In genomic region chr17:66347661-66348604, GRCh38 we compare ENCODE assay signal across 10 cellular contexts. TPM values are rescaled to one million over a fixed set of nuclear protein-coding genes. Genes with fewer than 3 reads are reported as not detected.
DNase-seq lines count a peak whose midpoint lies in the region; ATAC-seq and TF ChIP-seq lines count a peak whose summit lies in the region.
"Had no signal": no experiment of that assay in that cellular context is flagged by ENCODE, and none has a peak within 500 bp of the region (broad histone marks: within the 10 kb centered on the region; RNA-seq: fewer than 3 reads in every experiment).

No MANE protein-coding gene starts in this region.

- in situ Hi-C loops in transverse colon (cut with MboI; ENCODE audit: low pct_ligation_motif_present in 1 of 4, low pct_unique_long_range_greater_than_20kb in 1 of 4, low sequenced_read_pairs in 3 of 4): no loop called here

- WGBS in transverse colon (ENCODE audit: low coverage in 1 of 2), 2 donors: 66 to 76% methylated on average over 3 to 10 of the region's 10 CpGs
- WGBS in esophagus squamous epithelium, 2 donors: 70 to 78% methylated on average over 5 to 8 of the region's 10 CpGs

- DNase-seq in cardiac muscle cell (ENCODE audit: low read depth in 1 of 2, low spot score in 1 of 2) (peak in 1 of 2 donors; percentile 38), cardiac septum (ENCODE audit: low spot score) (no peak), NCI-H2196 (lab: John Stamatoyannopoulos, UW; ENCODE audit: unreplicated experiment) (peak; percentile 54), colonic mucosa (peak; percentile 70), transverse colon (peak; percentile 53), esophagus squamous epithelium (lab: John Stamatoyannopoulos, UW) (no peak), foreskin melanocyte (no peak)
- DNase-seq: activated naive CD8-positive, alpha-beta T cell treated with anti-CD3 and anti-CD28 coated beads, Interleukin-2, amount 10 ng/mL, durations not matched to agents 7 days and 5 days; MM.1S had no signal

- peaks cover 20% of the 10 kb centered on the region for H3K4me1 ChIP-seq in cardiac muscle cell (ENCODE audit: low read depth)
- peaks cover 17% of the 10 kb centered on the region for H3K4me1 ChIP-seq in colonic mucosa
- H3K4me1 ChIP-seq in transverse colon: peaks cover 7 to 67% (median 54%) of the 10 kb centered on the region in 4 donors
- peaks cover 0 to 30% (median 11%) of the 10 kb centered on the region in 3 donors for H3K4me1 ChIP-seq in esophagus squamous epithelium

- no peak for TF ChIP-seq EP300 in transverse colon (IDR thresholded peaks at IDR 0.05; ENCODE audit: low read depth)

- no peaks in the 10 kb centered on the region for H3K9me3 ChIP-seq in cardiac muscle cell (ENCODE audit: low read depth)
- H3K9me3 ChIP-seq in colonic mucosa: no peaks in the 10 kb centered on the region
- H3K9me3 ChIP-seq in transverse colon: no peaks in the 10 kb centered on the region
- no peaks in the 10 kb centered on the region for H3K9me3 ChIP-seq in esophagus squamous epithelium

- ATAC-seq in HG03175 (IDR thresholded peaks at IDR 0.05; ENCODE audit: unreplicated experiment): no peak

- H3K36me3 ChIP-seq in cardiac muscle cell (no peaks in the 10 kb centered on the region), colonic mucosa (no peaks in the 10 kb centered on the region), transverse colon (no peaks in the 10 kb centered on the region), esophagus squamous epithelium (no peaks in the 10 kb centered on the region)

- H3K27me3 ChIP-seq in cardiac muscle cell (no peaks in the 10 kb centered on the region), colonic mucosa (no peaks in the 10 kb centered on the region), transverse colon (no peaks in the 10 kb centered on the region), esophagus squamous epithelium (no peaks in the 10 kb centered on the region)

- no peak for TF ChIP-seq POLR2A in transverse colon (IDR thresholded peaks at IDR 0.05)
- no peak for TF ChIP-seq POLR2A in esophagus squamous epithelium (IDR thresholded peaks at IDR 0.05)

- H3K4me3 ChIP-seq in cardiac muscle cell (no peak overlapping the region), colonic mucosa (no peak overlapping the region), transverse colon (no peak overlapping the region), esophagus squamous epithelium (no peak overlapping the region)

- H3K27ac ChIP-seq in cardiac muscle cell (peak overlapping the region; percentile 13), colonic mucosa (peak overlapping the region; percentile 51), transverse colon (peak overlapping the region; percentile 58 to 82 (median 70)), esophagus squamous epithelium (no peak overlapping the region)

- TF ChIP-seq CTCF in cardiac muscle cell (IDR thresholded peaks at IDR 0.05; ENCODE audit: low read depth, low read length): no peak
- no peak for TF ChIP-seq CTCF in colonic mucosa (IDR thresholded peaks at IDR 0.05)
- TF ChIP-seq CTCF in transverse colon (IDR thresholded peaks at IDR 0.05): no peak
- TF ChIP-seq CTCF in esophagus squamous epithelium (IDR thresholded peaks at IDR 0.05): no peak

- H3K9ac ChIP-seq in colonic mucosa (ENCODE audit: low read depth in 2 of 2, low read length in 2 of 2): no peak overlapping the region

- intact Hi-C loops in cardiac septum (cut with DNase I) (no loop called here), colonic mucosa (cut with DNase I) (no loop called here), transverse colon (cut with DNase I; ENCODE audit: low total_unique reads) (no loop called here), esophagus squamous epithelium (cut with DNase I) (loop anchor here (5.0 kb wide), 1 partner anchor 49 kb away; no protein-coding TSS in a partner anchor)

RNA-seq across cellular contexts. Expression of gene PRKCA, which starts 45.5 kb away (rescaled TPM):
- 10.3 and 11.4 TPM in 2 replicates for total RNA-seq in cardiac muscle cell
- 2.4 and 3.1 TPM in 2 replicates for polyA plus RNA-seq in cardiac muscle cell
- 15.0 TPM for total RNA-seq in cardiac septum
- total RNA-seq in colonic mucosa: 10 to 100 TPM; 40.0 to 41.8 TPM
- total RNA-seq in transverse colon: 10 to 100 TPM; 16.1 to 49.7 (median 31.7) TPM
- total RNA-seq in esophagus squamous epithelium: 1 to 10 TPM; 2.4 to 9.2 (median 4.2) TPM

Comparison
In these comparisons a context has a peak if more than half of its experiments do, and no peak if none do; other contexts are left out.
1. DNase-seq: peak in NCI-H2196 (single experiment), colonic mucosa (single experiment) and transverse colon (single experiment); none in cardiac septum (single experiment), esophagus squamous epithelium (single experiment) and foreskin melanocyte (single experiment).
2. H3K27ac ChIP-seq: peak in cardiac muscle cell (single experiment), colonic mucosa (single experiment) and transverse colon (4 of 4); none in esophagus squamous epithelium (0 of 4).